In the genomic region with DNA sequence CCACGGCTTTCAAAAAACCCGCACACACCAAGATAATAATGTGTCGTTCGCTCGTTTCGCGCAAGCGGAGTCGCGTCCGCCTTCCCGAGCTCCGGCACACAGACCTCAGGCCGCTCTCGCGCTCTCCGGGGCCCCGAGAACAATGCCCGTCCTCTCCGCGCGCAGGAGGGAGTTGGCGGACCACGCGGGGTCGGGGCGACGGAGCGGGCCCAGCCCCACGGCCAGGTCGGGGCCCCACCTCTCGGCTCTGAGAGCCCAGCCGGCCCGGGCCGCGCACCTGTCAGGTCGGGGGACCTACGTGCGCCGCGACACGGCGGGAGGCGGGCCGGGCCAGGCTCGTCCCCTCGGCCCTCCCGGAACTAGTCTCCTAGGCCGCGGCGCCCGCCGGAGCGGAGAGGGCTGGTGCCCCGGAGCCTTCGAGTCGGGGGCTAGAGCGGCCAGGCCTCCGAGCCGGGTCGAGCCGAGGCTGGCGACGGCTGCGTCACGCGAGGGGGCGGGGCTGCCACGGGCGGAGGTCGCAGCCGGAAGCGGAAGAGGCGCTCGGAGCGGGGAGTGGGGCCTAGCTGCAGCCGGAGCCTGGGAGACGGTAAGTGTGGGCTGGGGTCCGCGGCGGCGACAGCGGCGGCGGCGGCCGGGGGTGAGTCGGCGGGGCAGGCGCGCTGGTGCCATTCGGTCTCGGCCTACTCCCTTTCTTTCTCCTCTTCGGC, we compare ENCODE assay signal across 8 cellular contexts. TPM values are rescaled to one million over a fixed set of nuclear protein-coding genes. Genes with fewer than 3 reads are reported as not detected.
DNase-seq lines count a peak whose midpoint lies in the region; ATAC-seq and TF ChIP-seq lines count a peak whose summit lies in the region.

Gene CLK3, plus strand, starts transcription at position 524 of the 707 bp plus-strand sequence. CDS start 3,361 bp downstream, outside the sequence.

- peaks cover 11% of the 10 kb centered on the region for H3K36me3 Mint-ChIP-seq in activated naive CD8-positive, alpha-beta T cell treated with anti-CD3 and anti-CD28 coated beads, Interleukin-2, amount 10 ng/mL, durations not matched to agents 7 days and 5 days

- peak; percentile 77 for ATAC-seq in HG02678 (IDR thresholded peaks at IDR 0.05; ENCODE audit: unreplicated experiment)
- peak; percentile 89 for ATAC-seq in activated naive CD8-positive, alpha-beta T cell treated with anti-CD3 and anti-CD28 coated beads, Interleukin-2, amount 10 ng/mL, durations not matched to agents 7 days and 5 days (ENCODE audit: low read depth)
- peak; percentile 90 for ATAC-seq in Right ventricle myocardium inferior

- no peaks in the 10 kb centered on the region for H3K36me3 ChIP-seq in SU-DHL-6 (ENCODE audit: low read length)
- no peaks in the 10 kb centered on the region for H3K36me3 ChIP-seq in parathyroid adenoma (ENCODE audit: control insufficient read depth, insufficient read depth, low read length)
- peaks cover 12 to 18% (median 16%) of the 10 kb centered on the region in 3 donors for H3K36me3 ChIP-seq in tibial artery

- peaks cover 15% of the 10 kb centered on the region; the same call in 1 of the 2 replicates for H4K20me1 ChIP-seq in SU-DHL-6 (ENCODE audit: low read depth, low read length)

- H3K27me3 Mint-ChIP-seq in activated naive CD8-positive, alpha-beta T cell treated with anti-CD3 and anti-CD28 coated beads, Interleukin-2, amount 10 ng/mL, durations not matched to agents 7 days and 5 days: no peaks in the 10 kb centered on the region

- H3K4me3 Mint-ChIP-seq in activated naive CD8-positive, alpha-beta T cell treated with anti-CD3 and anti-CD28 coated beads, Interleukin-2, amount 10 ng/mL, durations not matched to agents 7 days and 5 days: peak within 1 kb of the TSS; percentile 96

- H3K9ac ChIP-seq in SU-DHL-6 (ENCODE audit: low read length) (peak within 1 kb of the TSS; percentile 92), parathyroid adenoma (peak within 1 kb of the TSS; percentile 94)

- H3K79me2 ChIP-seq in SU-DHL-6 (ENCODE audit: insufficient read depth, low read length) (peaks cover 34% of the 10 kb centered on the region), parathyroid adenoma (peaks cover 19% of the 10 kb centered on the region)

- H3F3A ChIP-seq in SU-DHL-6 (ENCODE audit: insufficient read depth): peaks cover 5% of the 10 kb centered on the region

- no peak for TF ChIP-seq CTCF in GM12864 (IDR thresholded peaks at IDR 0.05; ENCODE audit: low read depth, low read length, missing control alignments)
- no peak for TF ChIP-seq CTCF in SU-DHL-6 (IDR thresholded peaks at IDR 0.05; ENCODE audit: insufficient read depth, low read length, poor library complexity, severe bottlenecking)
- no peak for TF ChIP-seq CTCF in parathyroid adenoma (IDR thresholded peaks at IDR 0.05)
- TF ChIP-seq CTCF in tibial artery (IDR thresholded peaks at IDR 0.05): no peak

- H3K27ac ChIP-seq in SU-DHL-6 (ENCODE audit: low read depth, low read length) (peak within 1 kb of the TSS; percentile 88), parathyroid adenoma (peak within 1 kb of the TSS; percentile 94), tibial artery (peak within 1 kb of the TSS; percentile 99)

- H3K4me1 ChIP-seq in parathyroid adenoma (peaks cover 12% of the 10 kb centered on the region), tibial artery (peaks cover 0 to 39% (median 31%) of the 10 kb centered on the region in 4 donors)

- intact Hi-C loops in Right ventricle myocardium inferior (cut with DNase I): loop anchor here (1.0 to 10.0 kb wide), 3 partner anchors 74 to 181 kb away; partner anchors contain the start of genes ARID3B, SEMA7A and UBL7
- intact Hi-C loops in tibial artery (cut with DNase I; ENCODE audit: low total_unique reads): loop anchor here (2.0 kb wide), 1 partner anchor 75 kb away; the partner anchor contains the start of gene ARID3B

- H3K9me3 Mint-ChIP-seq in activated naive CD8-positive, alpha-beta T cell treated with anti-CD3 and anti-CD28 coated beads, Interleukin-2, amount 10 ng/mL, durations not matched to agents 7 days and 5 days: no peaks in the 10 kb centered on the region

- no peaks in the 10 kb centered on the region for H3K9me2 ChIP-seq in SU-DHL-6 (replicated peaks; ENCODE audit: insufficient read depth, low read length)

- H3K27ac Mint-ChIP-seq in activated naive CD8-positive, alpha-beta T cell treated with anti-CD3 and anti-CD28 coated beads, Interleukin-2, amount 10 ng/mL, durations not matched to agents 7 days and 5 days: peak within 1 kb of the TSS; percentile 95

- H3K4me1 Mint-ChIP-seq in activated naive CD8-positive, alpha-beta T cell treated with anti-CD3 and anti-CD28 coated beads, Interleukin-2, amount 10 ng/mL, durations not matched to agents 7 days and 5 days: peaks cover 26% of the 10 kb centered on the region

- POLR2A ChIA-PET in activated naive CD8-positive, alpha-beta T cell treated with anti-CD3 and anti-CD28 coated beads, Interleukin-2, amount 10 ng/mL, durations not matched to agents 7 days and 5 days (lab: Charles Lee): interaction anchor here (0.6 to 9.2 kb wide), 20 partner anchors 10 to 322 kb away, joined by 3 to 49 read pairs (median 4); partner anchors contain the start of genes ARID3B, COX5A, CSK and CYP1A1

- H3K9me3 ChIP-seq in SU-DHL-6 (ENCODE audit: insufficient read depth, low read length) (no peaks in the 10 kb centered on the region), parathyroid adenoma (ENCODE audit: control insufficient read depth, low read length) (no peaks in the 10 kb centered on the region), tibial artery (no peaks in the 10 kb centered on the region)

- DNase-seq in GM12864 (ENCODE audit: low read depth) (peak; percentile 80), NCI-H1417 (lab: John Stamatoyannopoulos, UW) (peak; percentile 96 to 97 (median 97)), Right ventricle myocardium inferior (ENCODE audit: missing footprints) (peak; percentile 98), tibial artery (peak; percentile 91 to 98)
- peak; percentile 99 for DNase-seq in activated naive CD8-positive, alpha-beta T cell treated with anti-CD3 and anti-CD28 coated beads, Interleukin-2, amount 10 ng/mL, durations not matched to agents 7 days and 5 days

- H3K4me3 ChIP-seq in GM12864 (ENCODE audit: low read depth, low read length): peak within 1 kb of the TSS; percentile 85
- peak within 1 kb of the TSS; percentile 84 for H3K4me3 ChIP-seq in SU-DHL-6 (ENCODE audit: insufficient read depth, low read length, poor library complexity, severe bottlenecking)
- H3K4me3 ChIP-seq in parathyroid adenoma (ENCODE audit: low read depth, low read length): peak within 1 kb of the TSS; percentile 95
- H3K4me3 ChIP-seq in tibial artery: peak within 1 kb of the TSS; percentile 97 to 98

- H3K27me3 ChIP-seq in SU-DHL-6 (ENCODE audit: low read length) (no peaks in the 10 kb centered on the region), parathyroid adenoma (ENCODE audit: control insufficient read depth, insufficient read depth, low read length) (no peaks in the 10 kb centered on the region), tibial artery (no peaks in the 10 kb centered on the region)

- H2AFZ ChIP-seq in SU-DHL-6 (ENCODE audit: low read depth, low read length, severe bottlenecking): peak within 1 kb of the TSS; percentile 80
- H2AFZ ChIP-seq in parathyroid adenoma: peak within 1 kb of the TSS; percentile 88

- H3K4me2 ChIP-seq in SU-DHL-6 (ENCODE audit: low read depth, low read length, poor library complexity, severe bottlenecking) (peak within 1 kb of the TSS; percentile 96), parathyroid adenoma (ENCODE audit: low read length) (peak within 1 kb of the TSS; percentile 90)

RNA-seq across cellular contexts. Expression of gene CLK3, which starts in this region (rescaled TPM):
- 100 to 1,000 TPM; 134 to 148 TPM for total RNA-seq in activated naive CD8-positive, alpha-beta T cell treated with anti-CD3 and anti-CD28 coated beads, Interleukin-2, amount 10 ng/mL, durations not matched to agents 7 days and 5 days
- 47.3 TPM for total RNA-seq in Right ventricle myocardium inferior

Comparison
In these comparisons a context has a peak if more than half of its experiments do, and no peak if none do; other contexts are left out.
1. Peak in every context shown above with its lines: DNase-seq, ATAC-seq, H3K4me3 ChIP-seq and H3K27ac ChIP-seq.